In genomic region chr2:152336854-152337510, GRCh38 we compare ENCODE assay signal across 8 cellular contexts. TPM values are rescaled to one million over a fixed set of nuclear protein-coding genes. Genes with fewer than 3 reads are reported as not detected.
DNase-seq lines count a peak whose midpoint lies in the region; TF ChIP-seq lines count a peak whose summit lies in the region.

No MANE protein-coding gene starts in this region.

- peaks cover 64% of the 10 kb centered on the region for H3K79me2 ChIP-seq in smooth muscle cell (ENCODE audit: low read depth)
- H3K79me2 ChIP-seq in OCI-LY7 (ENCODE audit: insufficient read depth, low read depth, low read length) = no peaks in the 10 kb centered on the region

- H2AFZ ChIP-seq in smooth muscle cell (ENCODE audit: low read depth) (peak overlapping the region; percentile 95), OCI-LY7 (ENCODE audit: low read length) (no peak overlapping the region)

- WGBS in smooth muscle cell (ENCODE audit: low lambda C conversion rate) = 12% methylated on average over 12 of the region's 12 CpGs

- intact Hi-C loops in ascending aorta (cut with DNase I) = loop anchor here (5.0 to 10.0 kb wide), 6 partner anchors 70 to 380 kb away; partner anchors contain the start of genes ARL6IP6, PRPF40A and STAM2
- intact Hi-C loops in OCI-LY7 (cut with micrococcal nuclease; ENCODE audit: unreplicated experiment) = no loop called here

- H4K20me1 ChIP-seq in smooth muscle cell (ENCODE audit: low read depth) (peaks cover 52% of the 10 kb centered on the region), OCI-LY7 (ENCODE audit: insufficient read depth, low read length) (no peaks in the 10 kb centered on the region)

- H3K4me2 ChIP-seq in smooth muscle cell = peak overlapping the region; percentile 88
- H3K4me2 ChIP-seq in OCI-LY7 (ENCODE audit: low read length) = no peak overlapping the region

- H3K27me3 ChIP-seq in BE2C (no peaks in the 10 kb centered on the region), HUES48 (ENCODE audit: control insufficient read depth, insufficient read depth, low read length) (peaks cover 2% of the 10 kb centered on the region; the same call in 1 of the 2 replicates), ascending aorta (no peaks in the 10 kb centered on the region), smooth muscle cell (ENCODE audit: low read depth) (no peaks in the 10 kb centered on the region)

- H3K4me1 ChIP-seq in BE2C (no peaks in the 10 kb centered on the region), HUES48 (ENCODE audit: control insufficient read depth, insufficient read depth, low read length) (peaks cover 30% of the 10 kb centered on the region), ascending aorta (peaks cover 2 to 21% of the 10 kb centered on the region in 2 donors), smooth muscle cell (ENCODE audit: low read depth) (no peaks in the 10 kb centered on the region), OCI-LY7 (ENCODE audit: insufficient read depth, low read length, poor library complexity, severe bottlenecking) (no peaks in the 10 kb centered on the region)

- H3K36me3 ChIP-seq in BE2C (no peaks in the 10 kb centered on the region), HUES48 (ENCODE audit: control insufficient read depth, insufficient read depth, low read length) (no peaks in the 10 kb centered on the region), ascending aorta (no peaks in the 10 kb centered on the region), smooth muscle cell (ENCODE audit: low read depth) (no peaks in the 10 kb centered on the region), OCI-LY7 (ENCODE audit: insufficient read depth, low read length) (no peaks in the 10 kb centered on the region)

- TF ChIP-seq CTCF in BE2C (IDR thresholded peaks at IDR 0.05; ENCODE audit: low read depth, low read length) (no peak), ascending aorta (IDR thresholded peaks at IDR 0.05) (no peak), smooth muscle cell (IDR thresholded peaks at IDR 0.05; ENCODE audit: borderline replicate concordance, insufficient read depth, poor library complexity, severe bottlenecking) (no peak), OCI-LY7 (conservative IDR thresholded peaks at IDR 0.05; ENCODE audit: low read length) (no peak)

- peak; percentile 24 for DNase-seq in BE2C
- DNase-seq in ascending aorta (ENCODE audit: low spot score in 2 of 2) = peak in 1 of 2 donors; percentile 9
- DNase-seq in iPS-NIHi7 (ENCODE audit: extremely low spot score) = peak; percentile 28
- DNase-seq in smooth muscle cell (lab: John Stamatoyannopoulos, UW; ENCODE audit: unreplicated experiment) = no peak
- no peak for DNase-seq in OCI-LY7 (ENCODE audit: low spot score)
- DNase-seq in activated effector memory CD4-positive, alpha-beta T cell treated with anti-CD3 and anti-CD28 coated beads, Interleukin-2, amount 50 U/mL, for 16 hours = no peak
- no peak for DNase-seq in NCI-H146 (lab: John Stamatoyannopoulos, UW)

- no peaks in the 10 kb centered on the region for H3K9me2 ChIP-seq in OCI-LY7 (ENCODE audit: insufficient read depth, low read length)

- peak overlapping the region; percentile 65 for H3K4me3 ChIP-seq in BE2C (ENCODE audit: low read depth, low read length)
- H3K4me3 ChIP-seq in HUES48 (ENCODE audit: low read depth, low read length) = peak overlapping the region; percentile 81
- peak overlapping the region; percentile 94 to 95 for H3K4me3 ChIP-seq in ascending aorta
- peak overlapping the region; percentile 73 for H3K4me3 ChIP-seq in smooth muscle cell
- no peak overlapping the region for H3K4me3 ChIP-seq in OCI-LY7 (ENCODE audit: low read depth, low read length, poor library complexity, severe bottlenecking)

- H3F3A ChIP-seq in smooth muscle cell (ENCODE audit: low read depth) = no peaks in the 10 kb centered on the region

- peak overlapping the region; percentile 44 for H3K27ac ChIP-seq in HUES48 (ENCODE audit: low read depth, low read length)
- H3K27ac ChIP-seq in ascending aorta = peak overlapping the region; percentile 87 to 92
- H3K27ac ChIP-seq in smooth muscle cell (ENCODE audit: low read depth) = peak overlapping the region; percentile 5
- no peak overlapping the region for H3K27ac ChIP-seq in OCI-LY7 (ENCODE audit: low read depth, low read length, poor library complexity, severe bottlenecking)

- H3K9me3 ChIP-seq in BE2C = no peaks in the 10 kb centered on the region
- H3K9me3 ChIP-seq in HUES48 (ENCODE audit: control insufficient read depth, insufficient read depth, low read length) = no peaks in the 10 kb centered on the region
- no peaks in the 10 kb centered on the region for H3K9me3 ChIP-seq in ascending aorta
- H3K9me3 ChIP-seq in smooth muscle cell (replicated peaks; ENCODE audit: low read depth) = no peaks in the 10 kb centered on the region
- no peaks in the 10 kb centered on the region for H3K9me3 ChIP-seq in OCI-LY7 (ENCODE audit: low read length)

- H3K9ac ChIP-seq in HUES48 (ENCODE audit: low read depth, low read length) (no peak overlapping the region), smooth muscle cell (ENCODE audit: low read depth) (peak overlapping the region; percentile 53)

- CTCF ChIA-PET in OCI-LY7 (lab: Charles Lee; ENCODE audit: unreplicated experiment) = no interaction called here

- POLR2A ChIA-PET in OCI-LY7 (lab: Charles Lee) = interaction anchor here (0.5 kb wide), 1 partner anchor 409 kb away, joined by 3 read pairs; no protein-coding TSS in a partner anchor

- no TSS peak for BruUV-seq in OCI-LY7 (replicated peaks; lab: Mats Ljungman, UMichigan)

RNA-seq across cellular contexts. Expression of gene FMNL2, which starts 2.0 kb away (rescaled TPM):
- 2.9 TPM for polyA plus RNA-seq in BE2C (2012; ENCODE audit: insufficient read depth, insufficient read length, low read depth)
- total RNA-seq in ascending aorta (12.0 TPM), smooth muscle cell (33.5 and 37.3 TPM in 2 replicates), OCI-LY7 (2022) (0.21 and 0.24 TPM in 2 replicates)
- polyA plus RNA-seq in smooth muscle cell = 7.4 and 10.5 TPM in 2 replicates
- total RNA-seq in OCI-LY7 (2014; rRNA removed; shearing (Covaris generic)) = 0.03 TPM in 2 replicates

Comparison
In these comparisons a context has a peak if more than half of its experiments do, and no peak if none do; other contexts are left out.
1. DNase-seq: peak in BE2C (single experiment) and iPS-NIHi7 (single experiment); none in smooth muscle cell (single experiment), OCI-LY7 (single experiment), activated effector memory CD4-positive, alpha-beta T cell treated with anti-CD3 and anti-CD28 coated beads, Interleukin-2, amount 50 U/mL, for 16 hours (single experiment) and NCI-H146 (single experiment).
2. RNA of gene FMNL2, which starts 2.0 kb away (total RNA-seq): 33.5 to 37.3 TPM in smooth muscle cell and 12.0 TPM in ascending aorta (single experiment); 0.03 to 0.24 TPM in OCI-LY7; every median in the first group is over 10 times any median in the second.